In the genomic region with DNA sequence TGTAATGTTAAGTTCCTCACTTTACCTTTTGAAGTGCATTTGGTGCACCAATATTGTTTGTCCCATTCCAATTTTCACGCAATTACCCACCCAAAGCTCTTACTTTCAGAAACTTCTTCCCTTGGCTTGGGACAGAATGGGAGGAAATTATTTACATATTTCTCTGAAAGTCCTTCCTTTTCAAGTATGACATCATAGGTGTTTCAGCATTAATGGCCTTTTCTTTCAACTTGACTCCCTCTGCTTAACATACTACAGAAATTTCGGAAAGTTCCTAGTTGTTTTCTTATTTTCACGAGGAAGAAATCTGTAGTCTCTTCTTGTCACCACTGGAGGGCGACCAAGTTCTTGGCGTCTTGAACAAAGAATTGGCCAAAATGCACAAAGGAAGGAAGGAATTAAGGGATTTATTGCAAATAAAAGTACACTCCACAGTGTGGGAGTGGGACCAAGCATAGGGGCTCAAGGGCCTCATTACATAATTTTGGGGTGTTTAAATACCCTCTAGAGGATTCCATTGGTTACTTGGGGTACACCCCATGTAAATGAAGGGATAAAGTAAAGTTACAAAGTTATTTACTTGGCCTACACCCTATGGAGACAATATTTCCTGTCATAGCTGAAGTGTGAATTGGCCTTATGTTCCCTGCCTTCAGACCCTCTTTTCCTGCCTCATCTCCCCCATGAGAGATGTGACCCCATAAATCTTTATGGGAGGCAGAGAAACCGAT, we compare ENCODE assay signal across 8 cellular contexts.
A peak's percentile ranks its signal among the peaks of the same experiment; 100 is the strongest.
DNase-seq lines count a peak whose midpoint lies in the region; ATAC-seq, FAIRE-seq and TF ChIP-seq lines count a peak whose summit lies in the region.

No MANE protein-coding gene starts in this region.

- H3K36me3 ChIP-seq in GM23338 (ENCODE audit: insufficient read depth) (no peaks in the 10 kb centered on the region), H1 (ENCODE audit: control insufficient read depth in 2 of 4, insufficient read depth in 4 of 4, low read length in 3 of 4) (no peaks in the 10 kb centered on the region)

- H3K36me3 Mint-ChIP-seq in GM23338 (ENCODE audit: low read depth): peaks cover 7% of the 10 kb centered on the region

- H2AFZ ChIP-seq in GM23338 (peak overlapping the region; percentile 15), H1 (ENCODE audit: low read length) (peak overlapping the region; percentile 11; the same call in 1 of the 2 replicates)

- H3K27ac Mint-ChIP-seq in GM23338: no peak overlapping the region

- H3K27me3 Mint-ChIP-seq in GM23338 (ENCODE audit: insufficient read depth, low read depth, poor library complexity): no peaks in the 10 kb centered on the region

- no peak overlapping the region for H4K91ac ChIP-seq in H1 (replicated peaks; ENCODE audit: insufficient read length, low read length)

- H2AK5ac ChIP-seq in H1 (ENCODE audit: low read depth, low read length): no peak overlapping the region

- no peak overlapping the region for H2BK120ac ChIP-seq in H1 (replicated peaks; ENCODE audit: low read depth, low read length)

- H4K20me1 ChIP-seq in GM23338 (replicated peaks; ENCODE audit: insufficient read depth): no peaks in the 10 kb centered on the region
- H4K20me1 ChIP-seq in H1 (replicated peaks in 1 of 2; ENCODE audit: control insufficient read depth in 1 of 2, insufficient read depth in 2 of 2, low read length in 2 of 2): no peaks in the 10 kb centered on the region

- H3K27ac ChIP-seq in GM23338 (ENCODE audit: low read depth) (no peak overlapping the region), H1 (ENCODE audit: low read depth, low read length) (no peak overlapping the region), right cardiac atrium (ENCODE audit: low read length) (no peak overlapping the region)

- no peak overlapping the region for H3K4ac ChIP-seq in H1 (replicated peaks; ENCODE audit: insufficient read length, low read depth, low read length)

- TF ChIP-seq CTCF in GM23338 (conservative IDR thresholded peaks at IDR 0.05; ENCODE audit: low read depth in 2 of 2) (peak; percentile 80 to 87), H1 (IDR thresholded peaks at IDR 0.05; ENCODE audit: control extremely low read depth in 1 of 3, insufficient read depth in 1 of 3, low read depth in 1 of 3, low read length in 3 of 3) (peak in 2 of 3 experiments; percentile 53 to 62; a peak in 3 of 4 replicates)

- 30% methylated on average over 6 of the region's 6 CpGs; no CpG with 5 or more reads in 1 of the 2 experiments for WGBS in H1 (ENCODE audit: extremely low coverage in 1 of 2, insufficient coverage in 1 of 2, insufficient read length in 1 of 2, insufficient replicate concordance in 2 of 2, low coverage in 1 of 2, low lambda C conversion rate in 2 of 2, missing lambda C conversion rate in 1 of 2), 2 experiments
- WGBS in right cardiac atrium: 23% methylated on average over 6 of the region's 6 CpGs

- H3K56ac ChIP-seq in H1 (replicated peaks; ENCODE audit: insufficient read length, low read depth, low read length): no peak overlapping the region

- CTCF ChIA-PET in H1 (lab: Charles Lee; ENCODE audit: partially characterized antibody): interaction anchor here (0.6 to 2.8 kb wide), 25 partner anchors 9 to 967 kb away, joined by 3 to 14 read pairs (median 3); no protein-coding TSS in a partner anchor

- H2BK5ac ChIP-seq in H1 (ENCODE audit: low read depth, low read length): no peak overlapping the region

- no peaks in the 10 kb centered on the region for H3K79me1 ChIP-seq in H1 (ENCODE audit: low read depth, low read length)

- no peak overlapping the region for H2BK20ac ChIP-seq in H1 (ENCODE audit: low read length)

- no peak overlapping the region for H4K8ac ChIP-seq in H1 (ENCODE audit: extremely low read depth, insufficient read depth, low read length)

- no peaks in the 10 kb centered on the region for H3K9me2 ChIP-seq in GM23338 (ENCODE audit: insufficient read depth)

- no peaks in the 10 kb centered on the region for H3F3A ChIP-seq in GM23338 (replicated peaks; ENCODE audit: low read depth)

- H3K9ac ChIP-seq in H1 (replicated peaks in 1 of 4; ENCODE audit: extremely low read depth in 1 of 4, low read depth in 3 of 4, low read length in 3 of 4): no peak overlapping the region

- POLR2A ChIA-PET in H1 (lab: Charles Lee; ENCODE audit: partially characterized antibody): no interaction called here

- H2BK12ac ChIP-seq in H1 (ENCODE audit: low read depth, low read length): no peak overlapping the region

- H3K14ac ChIP-seq in H1 (ENCODE audit: insufficient read length): no peak overlapping the region

- H3K4me3 Mint-ChIP-seq in GM23338: no peak overlapping the region

- peak; percentile 87 for FAIRE-seq in H1 (lab: Jason Lieb, UNC)

- no peak overlapping the region for H3K23ac ChIP-seq in H1 (ENCODE audit: insufficient read length)

- H3K27me3 ChIP-seq in GM23338 (ENCODE audit: insufficient read depth): no peaks in the 10 kb centered on the region
- no peaks in the 10 kb centered on the region for H3K27me3 ChIP-seq in H1 (replicated peaks in 1 of 4; ENCODE audit: control insufficient read depth in 3 of 4, extremely low read depth in 1 of 4, insufficient read depth in 3 of 4, low read length in 3 of 4)
- no peaks in the 10 kb centered on the region for H3K27me3 ChIP-seq in right cardiac atrium (ENCODE audit: control insufficient read depth, insufficient read depth)

- TF ChIP-seq RAD21 in H1 (IDR thresholded peaks at IDR 0.05 in 1 of 2, conservative IDR thresholded peaks at IDR 0.05 in 1 of 2; ENCODE audit: low read depth in 2 of 2, low read length in 2 of 2): peak; percentile 86 to 88

- in situ Hi-C loops in ACHN (cut with HindIII; ENCODE audit: low pct_ligation_motif_present, low pct_unique_long_range_greater_than_20kb, low sequenced_read_pairs): no loop called here

- TF ChIP-seq EP300 in H1 (IDR thresholded peaks at IDR 0.05; ENCODE audit: borderline replicate concordance in 1 of 2, low read depth in 2 of 2, low read length in 2 of 2): no peak

- H3K18ac ChIP-seq in H1 (ENCODE audit: extremely low read depth, low read length): no peak overlapping the region

- no peak overlapping the region for H4K5ac ChIP-seq in H1 (ENCODE audit: insufficient read length, low read depth, low read length)

- H3K4me1 ChIP-seq in GM23338 (ENCODE audit: insufficient read depth) (no peaks in the 10 kb centered on the region), H1 (replicated peaks in 1 of 4; ENCODE audit: control insufficient read depth in 3 of 4, insufficient read depth in 4 of 4, low read length in 3 of 4) (no peaks in the 10 kb centered on the region), right cardiac atrium (ENCODE audit: control insufficient read depth, insufficient read depth, low read length) (no peaks in the 10 kb centered on the region)

- H3K9me3 Mint-ChIP-seq in GM23338: no peaks in the 10 kb centered on the region

- H3K4me2 ChIP-seq in GM23338: no peak overlapping the region
- no peak overlapping the region for H3K4me2 ChIP-seq in H1 (ENCODE audit: insufficient read depth in 1 of 2, low read depth in 2 of 2, low read length in 2 of 2)

- no peaks in the 10 kb centered on the region for H3K79me2 ChIP-seq in GM23338 (replicated peaks; ENCODE audit: insufficient read depth)
- no peaks in the 10 kb centered on the region for H3K79me2 ChIP-seq in H1 (ENCODE audit: control insufficient read depth in 1 of 2, insufficient read depth in 2 of 2, low read length in 2 of 2)

- no peak overlapping the region for H2BK15ac ChIP-seq in H1 (ENCODE audit: low read length)

- no peak for ATAC-seq in GM23338
- no peak for ATAC-seq in right cardiac atrium

- H3K9me3 ChIP-seq in H1 (ENCODE audit: insufficient read depth in 2 of 2, low read depth in 1 of 2, low read length in 1 of 2): no peaks in the 10 kb centered on the region
- H3K9me3 ChIP-seq in right cardiac atrium (ENCODE audit: control insufficient read depth, low read length): no peaks in the 10 kb centered on the region

- no peaks in the 10 kb centered on the region for H3K23me2 ChIP-seq in H1 (ENCODE audit: low read depth, low read length)

- TF ChIP-seq POLR2A in H1 (IDR thresholded peaks at IDR 0.05; ENCODE audit: control extremely low read depth in 1 of 2, low read depth in 2 of 2, low read length in 2 of 2): no peak

- DNase-seq in ACHN (peak; percentile 54), GM23338 (ENCODE audit: low spot score) (peak; percentile 65), NOMO-1 (lab: John Stamatoyannopoulos, UW; ENCODE audit: unreplicated experiment in 2 of 2) (peak; percentile 41 to 53), H1 (ENCODE audit: low read depth in 1 of 2, low spot score in 2 of 2) (peak; percentile 2 to 51), putamen (ENCODE audit: low spot score) (peak; percentile 7), middle frontal gyrus (ENCODE audit: extremely low spot score, low spot score) (no peak), right cardiac atrium (no peak), GM19238 (ENCODE audit: insufficient read length, low spot score) (no peak)

- peaks cover 2% of the 10 kb centered on the region; the same call in 1 of the 3 replicates for H3K4me1 Mint-ChIP-seq in GM23338

- intact Hi-C loops in right cardiac atrium (cut with DNase I): no loop called here

- no peak overlapping the region for H3K4me3 ChIP-seq in GM23338
- H3K4me3 ChIP-seq in H1 (ENCODE audit: extremely low read depth in 1 of 4, insufficient read depth in 2 of 4, low read depth in 3 of 4, low read length in 4 of 4): no peak overlapping the region
- H3K4me3 ChIP-seq in right cardiac atrium (ENCODE audit: low read length): no peak overlapping the region

TF ChIP-seq in GM23338, 12 proteins besides CTCF, POLR2A, EP300 and RAD21:
- TF ChIP-seq ZNF114 (CRISPR knock-in tag; IDR thresholded peaks at IDR 0.05): no peak

TF ChIP-seq in H1, 55 proteins besides CTCF, POLR2A, EP300 and RAD21 (continues in another document):
- TF ChIP-seq SP1 (IDR thresholded peaks at IDR 0.05; ENCODE audit: low read depth, low read length) (no peak), JUN (IDR thresholded peaks at IDR 0.05; ENCODE audit: low read depth, low read length) (no peak), CBX5 (IDR thresholded peaks at IDR 0.05; ENCODE audit: low read depth, low read length) (no peak), CTBP2 (IDR thresholded peaks at IDR 0.05; ENCODE audit: borderline replicate concordance, insufficient read depth, insufficient read length, low read length) (no peak), KDM5A (IDR thresholded peaks at IDR 0.05; ENCODE audit: low read length) (no peak), KDM4A (IDR thresholded peaks at IDR 0.05; ENCODE audit: low read depth, low read length, severe bottlenecking) (no peak), EGR1 (IDR thresholded peaks at IDR 0.05; ENCODE audit: borderline replicate concordance, low read depth, low read length) (no peak), RFX5 (IDR thresholded peaks at IDR 0.05; ENCODE audit: borderline replicate concordance, low read depth, low read length) (no peak), BRCA1 (IDR thresholded peaks at IDR 0.05; ENCODE audit: low read depth, low read length) (no peak), BCL11A (IDR thresholded peaks at IDR 0.05; ENCODE audit: low read depth in 2 of 2, low read length in 2 of 2) (no peak)
- TF ChIP-seq, protein P1, sequence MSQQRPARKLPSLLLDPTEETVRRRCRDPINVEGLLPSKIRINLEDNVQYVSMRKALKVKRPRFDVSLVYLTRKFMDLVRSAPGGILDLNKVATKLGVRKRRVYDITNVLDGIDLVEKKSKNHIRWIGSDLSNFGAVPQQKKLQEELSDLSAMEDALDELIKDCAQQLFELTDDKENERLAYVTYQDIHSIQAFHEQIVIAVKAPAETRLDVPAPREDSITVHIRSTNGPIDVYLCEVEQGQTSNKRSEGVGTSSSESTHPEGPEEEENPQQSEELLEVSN (IDR thresholded peaks at IDR 0.05): no peak

Comparison
In these comparisons a context has a peak if more than half of its experiments do, and no peak if none do; other contexts are left out.
1. DNase-seq: peak in ACHN (single experiment), GM23338 (single experiment), NOMO-1 (2 of 2), H1 (2 of 2) and putamen (single experiment); none in middle frontal gyrus (single experiment), right cardiac atrium (0 of 3) and GM19238 (single experiment).